Comparison of ENCODE assay signal across 9 cellular contexts in the genomic region with DNA sequence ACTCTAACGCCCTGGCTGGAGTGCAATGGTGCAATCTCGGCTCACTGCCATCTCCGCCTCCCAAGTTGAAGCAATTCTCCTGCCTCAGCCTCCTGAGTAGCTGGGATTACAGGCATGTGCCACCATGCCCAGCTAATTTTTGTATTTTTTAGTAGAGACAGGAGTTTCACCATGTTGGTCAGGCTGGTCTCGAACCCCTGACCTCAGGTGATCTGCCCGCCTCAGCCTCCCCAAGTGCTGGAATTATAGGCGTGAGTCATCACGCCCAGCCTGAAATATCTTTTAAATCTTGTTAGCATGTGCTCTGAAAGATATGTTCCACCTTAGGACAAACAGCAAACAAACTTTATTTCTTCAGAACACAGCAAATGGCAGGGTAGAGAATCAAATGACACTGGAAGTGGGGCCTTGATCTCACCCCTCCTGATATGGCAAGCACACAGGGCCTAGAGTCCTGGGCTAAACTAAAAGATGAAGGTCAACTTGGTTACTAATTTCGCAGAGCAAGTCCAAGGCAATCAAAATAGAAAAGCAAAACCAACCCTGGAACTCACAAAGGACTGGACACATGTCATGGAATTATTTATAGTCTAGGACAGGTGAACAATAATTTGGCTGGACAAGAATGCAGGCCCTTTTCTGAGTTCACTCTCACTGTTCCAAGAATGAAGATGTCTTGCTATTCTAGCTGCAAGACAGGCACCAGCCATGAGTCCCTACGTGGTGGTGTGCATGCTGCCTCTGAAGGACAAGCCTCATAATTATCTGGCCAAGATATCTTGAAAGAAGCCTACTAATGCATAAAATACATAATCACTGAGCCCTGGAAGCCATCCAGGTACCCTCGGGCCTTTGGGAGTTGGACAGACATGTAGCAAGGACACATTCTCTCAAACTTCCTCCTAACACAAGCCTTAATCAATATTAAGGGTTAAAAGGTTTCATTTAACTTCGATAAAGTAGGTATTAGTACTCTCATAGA. TPM values are rescaled to one million over a fixed set of nuclear protein-coding genes. Genes with fewer than 3 reads are reported as not detected.
DNase-seq lines count a peak whose midpoint lies in the region; ATAC-seq and TF ChIP-seq lines count a peak whose summit lies in the region.
"Had no signal": no experiment of that assay in that cellular context is flagged by ENCODE, and none has a peak within 500 bp of the region (broad histone marks: within the 10 kb centered on the region; RNA-seq: fewer than 3 reads in every experiment).

No MANE protein-coding gene starts in this region.

- H3K4me1 Mint-ChIP-seq in CD4-positive, alpha-beta T cell (ENCODE audit: low read depth): peaks cover 44% of the 10 kb centered on the region
- peaks cover 80% of the 10 kb centered on the region for H3K4me1 Mint-ChIP-seq in nephron

- H3K27ac ChIP-seq in CD4-positive, alpha-beta T cell (ENCODE audit: low read depth, low read length): no peak overlapping the region
- H3K27ac ChIP-seq in MM.1S (ENCODE audit: low read length) (no peak overlapping the region), colonic mucosa (peak overlapping the region; percentile 90)

- no peak for TF ChIP-seq CTCF in CD4-positive, alpha-beta T cell (IDR thresholded peaks at IDR 0.05)
- TF ChIP-seq CTCF in MM.1S (IDR thresholded peaks at IDR 0.05; ENCODE audit: low read length) (no peak), colonic mucosa (IDR thresholded peaks at IDR 0.05) (no peak), nephron (IDR thresholded peaks at IDR 0.05; ENCODE audit: unreplicated experiment in 3 of 3) (no peak), GM20000 (IDR thresholded peaks at IDR 0.05; ENCODE audit: extremely low read depth, missing control alignments) (no peak)

- no peaks in the 10 kb centered on the region for H3K36me3 Mint-ChIP-seq in CD4-positive, alpha-beta T cell (ENCODE audit: low read depth)
- H3K36me3 Mint-ChIP-seq in nephron (ENCODE audit: low read depth): peaks cover 9% of the 10 kb centered on the region

- no peaks in the 10 kb centered on the region for H3K27me3 ChIP-seq in CD4-positive, alpha-beta T cell (ENCODE audit: control insufficient read depth, insufficient read depth, low read length)
- no peaks in the 10 kb centered on the region for H3K27me3 ChIP-seq in MM.1S (replicated peaks; ENCODE audit: insufficient read depth, low read length)
- H3K27me3 ChIP-seq in colonic mucosa: no peaks in the 10 kb centered on the region

- no peak for DNase-seq in CD4-positive, alpha-beta T cell
- no peak for DNase-seq in MM.1S
- DNase-seq in colonic mucosa: no peak
- DNase-seq in GM20000 (ENCODE audit: low spot score): no peak
- no peak for DNase-seq in kidney glomerular epithelial cell (lab: John Stamatoyannopoulos, UW)
- DNase-seq: NCI-H1048 had no signal

- no peak for ATAC-seq in CD4-positive, alpha-beta T cell (ENCODE audit: poor library complexity)
- ATAC-seq in HG02885 (IDR thresholded peaks at IDR 0.05; ENCODE audit: poor library complexity, unreplicated experiment): no peak
- ATAC-seq in GM19455 (IDR thresholded peaks at IDR 0.05; ENCODE audit: unreplicated experiment): no peak

- 0 out of 2 replicates have a peak, but pooled peaks cover 2% of the 10 kb centered on the region for H4K20me1 ChIP-seq in MM.1S (ENCODE audit: insufficient read depth, low read length)

- H3K9me2 ChIP-seq in MM.1S (replicated peaks; ENCODE audit: insufficient read depth, low read length): no peaks in the 10 kb centered on the region

- H3K4me3 Mint-ChIP-seq in CD4-positive, alpha-beta T cell: no peak overlapping the region
- no peak overlapping the region for H3K4me3 Mint-ChIP-seq in nephron

- peaks cover 82% of the 10 kb centered on the region for H3K79me2 ChIP-seq in MM.1S (ENCODE audit: low read length)

- H3K4me2 ChIP-seq in MM.1S (ENCODE audit: low read depth, low read length): peak overlapping the region; percentile 69; the same call in 1 of the 2 replicates

- CTCF ChIA-PET in CD4-positive, alpha-beta T cell (lab: Charles Lee): interaction anchor here (1.3 to 1.6 kb wide), 2 partner anchors 40 to 168 kb away, joined by 3 to 4 read pairs; no protein-coding TSS in a partner anchor

- no peaks in the 10 kb centered on the region for H3K9me3 Mint-ChIP-seq in CD4-positive, alpha-beta T cell
- no peaks in the 10 kb centered on the region for H3K9me3 Mint-ChIP-seq in nephron

- H3K9ac ChIP-seq in MM.1S (ENCODE audit: low read length) (no peak overlapping the region), colonic mucosa (ENCODE audit: low read depth in 2 of 2, low read length in 2 of 2) (peak overlapping the region in 1 of 2 donors; percentile 15)

- H3K9me3 ChIP-seq in CD4-positive, alpha-beta T cell (ENCODE audit: control insufficient read depth, low read length): no peaks in the 10 kb centered on the region
- H3K9me3 ChIP-seq in MM.1S (replicated peaks; ENCODE audit: insufficient read depth, low read length) (no peaks in the 10 kb centered on the region), colonic mucosa (no peaks in the 10 kb centered on the region)

- H3K36me3 ChIP-seq in MM.1S (replicated peaks; ENCODE audit: insufficient read depth, low read length): no peaks in the 10 kb centered on the region
- H3K36me3 ChIP-seq in colonic mucosa: no peaks in the 10 kb centered on the region

- H3K4me3 ChIP-seq in MM.1S (ENCODE audit: low read length) (no peak overlapping the region), colonic mucosa (no peak overlapping the region)

- no peak overlapping the region for H2AFZ ChIP-seq in MM.1S (ENCODE audit: low read length)

- H3K4me1 ChIP-seq in MM.1S (ENCODE audit: low read length) (peaks cover 51% of the 10 kb centered on the region), colonic mucosa (peaks cover 34% of the 10 kb centered on the region)

- H3F3A ChIP-seq in MM.1S (ENCODE audit: insufficient read depth, low read length): peaks cover 33% of the 10 kb centered on the region

- no peaks in the 10 kb centered on the region for H3K27me3 Mint-ChIP-seq in CD4-positive, alpha-beta T cell
- no peaks in the 10 kb centered on the region for H3K27me3 Mint-ChIP-seq in nephron (ENCODE audit: low read depth)

- POLR2A ChIA-PET in CD4-positive, alpha-beta T cell (lab: Charles Lee): interaction anchor here (0.6 kb wide), 1 partner anchor 19 kb away, joined by 3 read pairs; no protein-coding TSS in a partner anchor

- intact Hi-C loops in CD4-positive, alpha-beta T cell (cut with DNase I, micrococcal nuclease): no loop called here
- intact Hi-C loops in colonic mucosa (cut with DNase I): no loop called here

- H3K27ac Mint-ChIP-seq in CD4-positive, alpha-beta T cell: peak overlapping the region; percentile 39
- peak overlapping the region; percentile 50 to 98 (median 87) for H3K27ac Mint-ChIP-seq in nephron

RNA-seq across cellular contexts. Expression of gene B4GALT5, which starts 35.6 kb away (rescaled TPM):
- 1 to 10 TPM; 3.1 to 3.2 TPM for total RNA-seq in CD4-positive, alpha-beta T cell
- total RNA-seq in colonic mucosa: 10 to 100 TPM; 34.5 to 56.2 TPM

Comparison
In these comparisons a context has a peak if more than half of its experiments do, and no peak if none do; other contexts are left out.
1. RNA of gene B4GALT5, which starts 35.6 kb away (total RNA-seq): 34.5 to 56.2 TPM in colonic mucosa; 3.1 to 3.2 TPM in CD4-positive, alpha-beta T cell; every median in the first group is over 4 times any median in the second.